In the genomic region with DNA sequence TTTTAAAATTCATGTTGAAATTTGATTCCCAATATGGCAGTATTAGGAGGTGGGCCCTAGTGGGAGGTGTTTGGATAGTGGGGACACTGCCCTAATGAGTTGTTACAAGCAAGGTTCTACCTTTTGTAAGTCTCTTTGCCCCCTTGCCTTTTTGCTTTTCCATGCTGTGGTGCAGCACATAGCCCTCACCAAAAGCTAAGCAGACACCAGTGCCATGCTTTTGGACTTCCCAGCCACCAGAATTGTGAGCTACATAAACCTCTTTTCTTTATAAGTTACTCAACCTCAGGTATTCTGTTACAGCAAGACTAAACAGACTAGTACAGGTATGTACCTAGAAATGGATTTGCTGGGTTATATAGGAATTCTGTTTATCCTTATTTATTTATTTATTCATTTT, we compare ENCODE assay signal across 26 cellular contexts.
"Had no signal": no experiment of that assay in that cellular context is flagged by ENCODE, and none has a peak within 500 bp of the region (broad histone marks: within the 10 kb centered on the region; RNA-seq: fewer than 3 reads in every experiment).

No MANE protein-coding gene starts in this region.

- FAIRE-seq: colon, islet of Langerhans, keratinocyte had no signal

- H3K4me1 ChIP-seq: esophagus squamous epithelium, gastrocnemius medialis, lower lobe of right lung had no signal

- DNase-seq: dermis blood vessel endothelial cell; dorsolateral prefrontal cortex; effector CD4-positive, alpha-beta T cell; effector memory CD4-positive, alpha-beta T cell; erythroblast; esophagus squamous epithelium; foreskin fibroblast; foreskin melanocyte; gastrocnemius medialis; glutamatergic neuron; head of caudate nucleus; heart right ventricle; hippocampal formation; left cardiac atrium; left lung; left ventricle myocardium superior; lower lobe of right lung; mesenchymal stem cell; mucosa of descending colon; naive B cell had no signal

- H3K4me3 ChIP-seq: coronary artery, dorsolateral prefrontal cortex, esophagus squamous epithelium, gastrocnemius medialis, heart right ventricle, left lung, lower lobe of right lung, mucosa of descending colon had no signal

- H3K27me3 ChIP-seq: dorsolateral prefrontal cortex, esophagus squamous epithelium, gastrocnemius medialis, heart right ventricle, left lung had no signal

- ATAC-seq: esophagus mucosa, gastrocnemius medialis, heart right ventricle, left cardiac atrium, left lung, left ventricle myocardium superior, lower lobe of right lung, mucosa of descending colon had no signal

- H3K27ac ChIP-seq: coronary artery, dorsolateral prefrontal cortex, epithelial cell of prostate, esophagus squamous epithelium, gastrocnemius medialis, heart right ventricle, left lung, lower lobe of right lung had no signal

- H3K9me3 ChIP-seq: esophagus squamous epithelium, gastrocnemius medialis had no signal
